Comparison of ENCODE assay signal across 21 cellular contexts in genomic region chr6:43957273-43957672, GRCh38.
A peak's percentile ranks its signal among the peaks of the same experiment; 100 is the strongest.
DNase-seq lines count a peak whose midpoint lies in the region; ATAC-seq, FAIRE-seq and TF ChIP-seq lines count a peak whose summit lies in the region.
"Had no signal": no experiment of that assay in that cellular context is flagged by ENCODE, and none has a peak within 500 bp of the region (broad histone marks: within the 10 kb centered on the region; RNA-seq: fewer than 3 reads in every experiment).

No MANE protein-coding gene starts in this region.

- POLR2A ChIA-PET in PC-3 (lab: Charles Lee; ENCODE audit: unreplicated experiment) = no interaction called here
- POLR2A ChIA-PET in K562 (lab: Yijun Ruan, JAX) = interaction anchor here (0.8 to 1.1 kb wide), 2 partner anchors 33 to 187 kb away, joined by 3 to 5 read pairs; no protein-coding TSS in a partner anchor

- H3K9me3 ChIP-seq in PC-3 (ENCODE audit: low read length) (no peaks in the 10 kb centered on the region), K562 (replicated peaks; ENCODE audit: control insufficient read depth, insufficient read depth, low read depth, low read length) (peaks cover 19% of the 10 kb centered on the region), mucosa of descending colon (peaks cover 3% of the 10 kb centered on the region)
- H3K9me3 ChIP-seq: BLaER1 had no signal

- H3K9me2 ChIP-seq in PC-3 (replicated peaks; ENCODE audit: low read length) = no peaks in the 10 kb centered on the region

- in situ Hi-C loops in K562 (cut with MboI) = no loop called here

- H3K9ac ChIP-seq in PC-3 (ENCODE audit: low read length) (no peak overlapping the region), K562 (ENCODE audit: insufficient read depth in 1 of 2, low read depth in 2 of 2, low read length in 2 of 2) (no peak overlapping the region)
- H3K9ac ChIP-seq: BLaER1 had no signal

- TF ChIP-seq CTCF in PC-3 (conservative IDR thresholded peaks at IDR 0.05; ENCODE audit: low read depth, low read length) = no peak
- TF ChIP-seq CTCF in K562 (IDR thresholded peaks at IDR 0.05 in 2 of 3, conservative IDR thresholded peaks at IDR 0.05 in 1 of 3; ENCODE audit: insufficient read depth in 2 of 3, low read depth in 1 of 3, low read length in 3 of 3) = no peak
- TF ChIP-seq CTCF in mucosa of descending colon (IDR thresholded peaks at IDR 0.05) = no peak

- H3K4me1 ChIP-seq in PC-3 (ENCODE audit: insufficient read depth, low read length) (no peaks in the 10 kb centered on the region), K562 (replicated peaks in 1 of 2; ENCODE audit: control insufficient read depth in 2 of 2, insufficient read depth in 2 of 2, low read length in 2 of 2) (peaks cover 6 to 12% of the 10 kb centered on the region in 2 experiments), mucosa of descending colon (ENCODE audit: low read depth) (no peaks in the 10 kb centered on the region)

- no peaks in the 10 kb centered on the region for H3K36me3 ChIP-seq in PC-3 (ENCODE audit: low read depth, low read length)
- no peaks in the 10 kb centered on the region; the same call in 2 of the 3 replicates for H3K36me3 ChIP-seq in K562 (ENCODE audit: control insufficient read depth, insufficient read depth, low read length)
- H3K36me3 ChIP-seq in mucosa of descending colon (ENCODE audit: low read depth) = no peaks in the 10 kb centered on the region
- H3K36me3 ChIP-seq: BLaER1 had no signal

- DNase-seq in PC-3 (no peak), K562 (ENCODE audit: extremely low read depth in 1 of 4, low spot score in 3 of 4) (no peak), mucosa of descending colon (no peak)
- no peak for DNase-seq in activated CD8-positive, alpha-beta memory T cell treated with anti-CD3 and anti-CD28 coated beads, Interleukin-2, amount 50 U/mL, for 4 hours
- DNase-seq in activated CD4-positive, CD25-positive, alpha-beta regulatory T cell (lab: John Stamatoyannopoulos, UW) = no peak
- DNase-seq: Caco-2; CD4-positive, CD25-positive, alpha-beta regulatory T cell; CD8-positive, alpha-beta T cell; DMS 273 treated with DMSO at 0.1 percent for 48 hours; DND-41; H9 had no signal

- ATAC-seq in PC-3 (peak; percentile 56), K562 (no peak), mucosa of descending colon (peak; percentile 65), HG02759 (IDR thresholded peaks at IDR 0.05; ENCODE audit: unreplicated experiment) (no peak)
- ATAC-seq: CD8-positive, alpha-beta T cell; GM23338; HCT116 had no signal

- no peak for TF ChIP-seq RAD21 in K562 (CRISPR knock-in tag; conservative IDR thresholded peaks at IDR 0.05 in 1 of 2, IDR thresholded peaks at IDR 0.05 in 1 of 2)

- no peaks in the 10 kb centered on the region for H3F3A ChIP-seq in PC-3 (ENCODE audit: low read length, unreplicated experiment)

- H3K4me3 ChIP-seq in PC-3 (ENCODE audit: low read length) (no peak overlapping the region), K562 (no peak overlapping the region), mucosa of descending colon (no peak overlapping the region)
- H3K4me3 ChIP-seq: BLaER1, GM23338 had no signal

- H3K9me1 ChIP-seq in K562 (ENCODE audit: control insufficient read depth, insufficient read depth, low read length) = peaks cover 3% of the 10 kb centered on the region

- no peak for TF ChIP-seq POLR2A in K562 (conservative IDR thresholded peaks at IDR 0.05)

- no peak for FAIRE-seq in K562 (lab: Jason Lieb, UNC)
- FAIRE-seq: A204.1, D721Med, G401.6, GM12892, GM19239 had no signal

- 62% methylated on average over 3 of the region's 3 CpGs for WGBS in K562 (ENCODE audit: insufficient coverage, low coverage, missing lambda C conversion rate)

- H3K4me2 ChIP-seq in PC-3 (ENCODE audit: low read length) (no peak overlapping the region), K562 (ENCODE audit: insufficient read depth, low read length) (no peak overlapping the region)
- H3K4me2 ChIP-seq: BLaER1, GM23338 had no signal

- intact Hi-C loops in PC-3 (cut with micrococcal nuclease) = no loop called here
- intact Hi-C loops in K562 (cut with micrococcal nuclease) = loop anchor here (5.0 kb wide), 1 partner anchor 50 kb away; no protein-coding TSS in a partner anchor
- intact Hi-C loops in mucosa of descending colon (cut with DNase I, micrococcal nuclease) = no loop called here

- H4K20me1 ChIP-seq in PC-3 (ENCODE audit: low read length) (no peaks in the 10 kb centered on the region), K562 (replicated peaks; ENCODE audit: control insufficient read depth, insufficient read depth, low read length) (no peaks in the 10 kb centered on the region)
- H4K20me1 ChIP-seq: BLaER1 had no signal

- H3K79me2 ChIP-seq in PC-3 (ENCODE audit: low read length) (no peaks in the 10 kb centered on the region), K562 (ENCODE audit: control insufficient read depth, insufficient read depth, low read length) (no peaks in the 10 kb centered on the region)

- no TSS peak for BruUV-seq in PC-3 (replicated peaks; lab: Mats Ljungman, UMichigan)
- no TSS peak for BruUV-seq in K562 (replicated peaks; lab: Mats Ljungman, UMichigan)

- no peak for TF ChIP-seq EP300 in K562 (IDR thresholded peaks at IDR 0.05; ENCODE audit: low read length)

- H2AFZ ChIP-seq in PC-3 (ENCODE audit: low read length) = no peak overlapping the region
- no peak overlapping the region for H2AFZ ChIP-seq in K562 (ENCODE audit: low read depth, low read length)
- H2AFZ ChIP-seq: GM23338 had no signal

- H3K27ac ChIP-seq in PC-3 (ENCODE audit: low read length) (no peak overlapping the region), K562 (ENCODE audit: extremely low read depth, low read depth, low read length) (no peak overlapping the region)
- H3K27ac ChIP-seq: BLaER1, C4-2B had no signal

- CTCF ChIA-PET in PC-3 (lab: Charles Lee) (interaction anchor here (0.7 kb wide), 1 partner anchor 25 kb away, joined by 3 read pairs; no protein-coding TSS in a partner anchor), K562 (lab: Yijun Ruan, JAX; ENCODE audit: low intra/inter-chr PET ratio) (no interaction called here)

- no peaks in the 10 kb centered on the region for H3K27me3 ChIP-seq in PC-3 (ENCODE audit: low read length)
- no peaks in the 10 kb centered on the region for H3K27me3 ChIP-seq in K562 (ENCODE audit: control insufficient read depth in 2 of 2, insufficient read depth in 2 of 2, low read length in 2 of 2)
- H3K27me3 ChIP-seq: BLaER1 had no signal

Comparison
In these comparisons a context has a peak if more than half of its experiments do, and no peak if none do; other contexts are left out.
1. ATAC-seq: peak in PC-3 (single experiment) and mucosa of descending colon (single experiment); none in K562 (single experiment) and HG02759 (single experiment).